In the genomic region with DNA sequence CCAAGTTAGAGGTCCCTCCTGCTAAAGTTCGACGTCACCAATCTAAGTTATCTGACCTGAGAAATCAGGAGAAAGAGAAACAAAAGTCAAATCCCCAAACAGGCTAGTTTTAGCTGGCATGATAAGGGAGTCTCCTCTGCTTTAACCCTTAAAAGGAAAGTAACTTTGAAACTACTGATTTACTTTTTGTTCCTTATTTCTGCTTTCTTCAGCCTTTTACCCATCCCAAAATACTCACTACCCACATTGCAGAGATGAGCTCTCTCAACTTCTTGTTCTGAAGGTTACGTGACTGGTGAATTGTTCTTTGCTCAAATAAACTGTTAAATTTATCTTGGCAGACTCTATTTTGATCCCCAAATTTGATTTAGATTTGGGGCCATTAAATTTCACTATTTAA, we compare ENCODE assay signal across 25 cellular contexts. TPM values are rescaled to one million over a fixed set of nuclear protein-coding genes. Genes with fewer than 3 reads are reported as not detected.
DNase-seq lines count a peak whose midpoint lies in the region; ATAC-seq, FAIRE-seq and TF ChIP-seq lines count a peak whose summit lies in the region.
"Had no signal": no experiment of that assay in that cellular context is flagged by ENCODE, and none has a peak within 500 bp of the region (broad histone marks: within the 10 kb centered on the region; RNA-seq: fewer than 3 reads in every experiment).

No MANE protein-coding gene starts in this region.

- no peak for DNase-seq in GM12891 (ENCODE audit: insufficient read length, low spot score)
- no peak for DNase-seq in GM12878 (ENCODE audit: low read depth, low spot score)
- no peak for DNase-seq in activated CD4-positive, alpha-beta T cell treated with anti-CD3 and anti-CD28 coated beads, Interleukin-2, amount 10 ng/mL, durations not matched to agents 7 days and 5 days
- no peak for DNase-seq in NCI-H187 (lab: John Stamatoyannopoulos, UW)
- DNase-seq: activated naive CD4-positive, alpha-beta T cell treated with anti-CD3 and anti-CD28 coated beads, Interleukin-2, amount 50 U/mL, for 16 hours; activated T-cell treated with anti-CD3 and anti-CD28 coated beads, Interleukin-2, amount 50 U/mL, for 48 hours; DMS79; dorsolateral prefrontal cortex; heart right ventricle; left cardiac atrium; MG63; NCI-H2171 treated with DMSO at 0.1 percent for 48 hours; NCI-H526 treated with DMSO at 0.1 percent for 48 hours; nucleus accumbens; small intestine; stimulated activated CD4-positive, alpha-beta T cell treated with anti-CD3 and anti-CD28 coated beads, Interleukin-2, amount 100 ng/mL, for 24 hours; stimulated activated naive CD4-positive, alpha-beta T cell treated with Interleukin-2 at 50 U/mL for 16 hours had no signal

- RAD21 ChIA-PET in GM12878 (lab: Charles Lee; ENCODE audit: unreplicated experiment): no interaction called here

- no peak overlapping the region for H3K9ac ChIP-seq in GM12878 (ENCODE audit: control insufficient read depth, insufficient read depth, low read length)

- FAIRE-seq in GM12891 (lab: Jason Lieb, UNC) (peak; percentile 28), GM12878 (lab: Jason Lieb, UNC) (peak; percentile 74)
- FAIRE-seq: astrocyte, small intestine had no signal

- peaks cover 16% of the 10 kb centered on the region for H3K36me3 Mint-ChIP-seq in activated CD4-positive, alpha-beta T cell treated with anti-CD3 and anti-CD28 coated beads, Interleukin-2, amount 10 ng/mL, durations not matched to agents 7 days and 5 days (ENCODE audit: low read depth)

- in situ Hi-C loops in GM12878 (cut with MboI): no loop called here

- H3K27ac ChIP-seq in GM12878 (ENCODE audit: control insufficient read depth, insufficient read depth): no peak overlapping the region
- H3K27ac ChIP-seq: epithelial cell of prostate, heart right ventricle had no signal

- CTCF ChIA-PET in GM12878 (lab: Yijun Ruan, JAX): interaction anchor here (0.9 kb wide), 2 partner anchors 40 to 43 kb away, joined by 3 to 4 read pairs; a partner anchor contains a TSS
- CTCF ChIA-PET in activated CD4-positive, alpha-beta T cell treated with anti-CD3 and anti-CD28 coated beads, Interleukin-2, amount 10 ng/mL, durations not matched to agents 7 days and 5 days (lab: Charles Lee): no interaction called here

- no TSS peak for BruUV-seq in GM12878 (replicated peaks; lab: Mats Ljungman, UMichigan)

- H3K4me2 ChIP-seq in GM12878 (ENCODE audit: control insufficient read depth, insufficient read depth): 0 out of 2 replicates have a peak overlapping the region, but pooled peaks have one; percentile 5

- no peaks in the 10 kb centered on the region; a peak in 1 of 4 replicates for H3K36me3 ChIP-seq in GM12878 (ENCODE audit: control insufficient read depth in 2 of 2, insufficient read depth in 2 of 2, low read length in 1 of 2)

- intact Hi-C loops in GM12878 (cut with micrococcal nuclease; ENCODE audit: unreplicated experiment): no loop called here

- H3K4me1 ChIP-seq in GM12878 (ENCODE audit: control insufficient read depth, insufficient read depth, low read length): no peaks in the 10 kb centered on the region

- POLR2A ChIA-PET in GM12878 (lab: Charles Lee): no interaction called here
- POLR2A ChIA-PET in activated CD4-positive, alpha-beta T cell treated with anti-CD3 and anti-CD28 coated beads, Interleukin-2, amount 10 ng/mL, durations not matched to agents 7 days and 5 days (lab: Charles Lee): no interaction called here

- no peaks in the 10 kb centered on the region; the same call in none of the 2 replicates for H3K79me2 ChIP-seq in GM12878 (ENCODE audit: control insufficient read depth, insufficient read depth, low read length)

- H3K9me3 Mint-ChIP-seq in activated CD4-positive, alpha-beta T cell treated with anti-CD3 and anti-CD28 coated beads, Interleukin-2, amount 10 ng/mL, durations not matched to agents 7 days and 5 days: no peaks in the 10 kb centered on the region
- H3K9me3 Mint-ChIP-seq: central memory CD8-positive, alpha-beta T cell had no signal

- 77% methylated on average over 3 of the region's 3 CpGs for WGBS in GM12878 (ENCODE audit: insufficient coverage, insufficient replicate concordance, low lambda C conversion rate, missing lambda C conversion rate)

- SMC1A ChIA-PET in GM12878 (lab: Charles Lee; ENCODE audit: uncharacterized antibody, unreplicated experiment): interaction anchor here (2.1 kb wide), 1 partner anchor 10 kb away, joined by 9 read pairs; no protein-coding TSS in a partner anchor

- H3K9me3 ChIP-seq in GM12878 (replicated peaks; ENCODE audit: control insufficient read depth, insufficient read depth, low read length): no peaks in the 10 kb centered on the region; the same call in 2 of the 3 replicates
- H3K9me3 ChIP-seq: heart right ventricle, MG63 had no signal

- no peaks in the 10 kb centered on the region for H4K20me1 ChIP-seq in GM12878 (ENCODE audit: control insufficient read depth, insufficient read depth)

- no peak for TF ChIP-seq CTCF in GM12878 (IDR thresholded peaks at IDR 0.05 in 2 of 3, conservative IDR thresholded peaks at IDR 0.05 in 1 of 3; ENCODE audit: control insufficient read depth in 2 of 3, extremely low read depth in 1 of 3, insufficient read depth in 1 of 3, low read depth in 3 of 3, low read length in 3 of 3)

- TF ChIP-seq EP300 in GM12878 (IDR thresholded peaks at IDR 0.05; ENCODE audit: borderline replicate concordance in 1 of 2, control insufficient read depth in 1 of 2, low read depth in 2 of 2, low read length in 2 of 2): no peak

- no peak for TF ChIP-seq POLR2A in GM12891 (IDR thresholded peaks at IDR 0.05; ENCODE audit: low read depth, low read length)
- TF ChIP-seq POLR2A in GM12878 (IDR thresholded peaks at IDR 0.05; ENCODE audit: low read depth, low read length): no peak

- H3K4me3 Mint-ChIP-seq in activated CD4-positive, alpha-beta T cell treated with anti-CD3 and anti-CD28 coated beads, Interleukin-2, amount 10 ng/mL, durations not matched to agents 7 days and 5 days: no peak overlapping the region
- H3K4me3 Mint-ChIP-seq: central memory CD8-positive, alpha-beta T cell had no signal

- no peak overlapping the region for H3K27ac Mint-ChIP-seq in activated CD4-positive, alpha-beta T cell treated with anti-CD3 and anti-CD28 coated beads, Interleukin-2, amount 10 ng/mL, durations not matched to agents 7 days and 5 days

- peaks cover 3% of the 10 kb centered on the region for H3K4me1 Mint-ChIP-seq in activated CD4-positive, alpha-beta T cell treated with anti-CD3 and anti-CD28 coated beads, Interleukin-2, amount 10 ng/mL, durations not matched to agents 7 days and 5 days

- H3K27me3 Mint-ChIP-seq in activated CD4-positive, alpha-beta T cell treated with anti-CD3 and anti-CD28 coated beads, Interleukin-2, amount 10 ng/mL, durations not matched to agents 7 days and 5 days: no peaks in the 10 kb centered on the region
- H3K27me3 Mint-ChIP-seq: central memory CD8-positive, alpha-beta T cell had no signal

- TF ChIP-seq RAD21 in GM12878 (IDR thresholded peaks at IDR 0.05; ENCODE audit: insufficient read depth, low read depth, low read length): no peak

- peak; percentile 63 for ATAC-seq in GM19351 (IDR thresholded peaks at IDR 0.05; ENCODE audit: unreplicated experiment)
- ATAC-seq in HG03342 (IDR thresholded peaks at IDR 0.05; ENCODE audit: unreplicated experiment): peak; percentile 53
- peak; percentile 30; the same call in 1 of the 3 replicates for ATAC-seq in GM12878
- ATAC-seq in GM21390 (IDR thresholded peaks at IDR 0.05; ENCODE audit: unreplicated experiment): no peak
- ATAC-seq: activated CD4-positive, CD25-positive, alpha-beta regulatory T cell treated with anti-CD3 and anti-CD28 coated beads, Interleukin-2, amount 50 U/mL, for 24 hours; heart right ventricle; left cardiac atrium; Right ventricle myocardium inferior had no signal

- H2AFZ ChIP-seq in GM12878 (ENCODE audit: control insufficient read depth, low read depth, low read length): no peak overlapping the region

- H3K4me3 ChIP-seq in GM12878: no peak overlapping the region
- H3K4me3 ChIP-seq: dorsolateral prefrontal cortex, heart right ventricle, MG63 had no signal

- H3K27me3 ChIP-seq in GM12878 (replicated peaks in 1 of 2; ENCODE audit: control insufficient read depth in 2 of 2, insufficient read depth in 2 of 2, low read length in 1 of 2): no peaks in the 10 kb centered on the region
- H3K27me3 ChIP-seq: dorsolateral prefrontal cortex, heart right ventricle, MG63 had no signal

RNA-seq across cellular contexts. Expression of a gene that starts 40.0 kb away (rescaled TPM):
- 14.7 TPM for polyA plus RNA-seq in GM12891 (2012; ENCODE audit: low read depth, missing spikeins)
- total RNA-seq in GM12878 (2013; cell fraction: nucleolus; rRNA removed): 73.7 and 80.7 TPM in 2 replicates
- 27.8 and 28.1 TPM in 2 replicates for total RNA-seq in GM12878 (2014; rRNA removed)
- 20.8 and 21.1 TPM in 2 replicates for total RNA-seq in GM12878 (2014; rRNA removed; fragmentation: Illumina TruSeq; extraction: Trizol)
- 41.6 and 45.8 TPM in 2 replicates for total RNA-seq in GM12878 (2021)
- 22.9 TPM for polyA plus RNA-seq in GM12878 (2011; ENCODE audit: low read depth)
- 24.2 and 24.4 TPM in 2 replicates for polyA plus RNA-seq in GM12878 (2011; rRNA removed)
- polyA plus RNA-seq in GM12878 (2011; cell fraction: cytosol; rRNA removed): 13.1 and 20.3 TPM in 2 replicates
- polyA plus RNA-seq in GM12878 (2011; cell fraction: nucleus; rRNA removed): 19.6 and 20.0 TPM in 2 replicates
- polyA plus RNA-seq in GM12878 (2012): 17.8 and 20.4 TPM in 2 replicates
- polyA plus RNA-seq in GM12878 (2014; fragmentation: Illumina TruSeq; extraction: Trizol): 19.3 and 22.6 TPM in 2 replicates
- polyA plus RNA-seq in GM12878 (2014; fragmentation: Nextera tagmentation; extraction: Ambion mirVana): 10 to 100 TPM in 1 of 2 experiments, 1 to 10 TPM in 1; 4.5 to 10.5 TPM
- polyA plus RNA-seq in GM12878 (2014; rRNA removed): 16.3 and 16.6 TPM in 2 replicates
- polyA plus RNA-seq in GM12878 (2016; fragmentation: Nextera tagmentation; extraction: Ambion mirVana): 10 to 100 TPM; 18.4 to 21.0 TPM
- polyA minus RNA-seq in GM12878 (2011; rRNA and poly(A)+ RNA removed): 39.1 and 41.3 TPM in 2 replicates
- polyA minus RNA-seq in GM12878 (2011; cell fraction: cytosol; rRNA and poly(A)+ RNA removed): 9.4 and 9.8 TPM in 2 replicates
- 16.7 and 26.9 TPM in 2 replicates for polyA minus RNA-seq in GM12878 (2011; cell fraction: nucleus; rRNA and poly(A)+ RNA removed)
- 10 to 100 TPM; 33.2 to 35.8 TPM for total RNA-seq in activated CD4-positive, alpha-beta T cell treated with anti-CD3 and anti-CD28 coated beads, Interleukin-2, amount 10 ng/mL, durations not matched to agents 7 days and 5 days

RNA-seq across cellular contexts. Expression of a gene that starts 45.1 kb away (rescaled TPM):
- polyA plus RNA-seq in GM12891 (2012; ENCODE audit: low read depth, missing spikeins): 117 TPM
- total RNA-seq in GM12878 (2013; cell fraction: nucleolus; rRNA removed): 27.2 and 32.2 TPM in 2 replicates
- total RNA-seq in GM12878 (2014; rRNA removed) (29.4 and 57.3 TPM in 2 replicates), GM12878 (2014; rRNA removed; fragmentation: Illumina TruSeq; extraction: Trizol) (75.0 and 76.7 TPM in 2 replicates), GM12878 (2021) (88.0 and 91.8 TPM in 2 replicates)
- polyA plus RNA-seq in GM12878 (2011; ENCODE audit: low read depth): 325 TPM
- polyA plus RNA-seq in GM12878 (2011; rRNA removed) (96.1 and 232 TPM in 2 replicates), GM12878 (2014; fragmentation: Illumina TruSeq; extraction: Trizol) (194 and 262 TPM in 2 replicates), GM12878 (2014; fragmentation: Nextera tagmentation; extraction: Ambion mirVana) (100 to 1,000 TPM; 494 to 538 TPM), GM12878 (2014; rRNA removed) (70.1 and 76.7 TPM in 2 replicates), GM12878 (2016; fragmentation: Nextera tagmentation; extraction: Ambion mirVana) (100 to 1,000 TPM; 435 to 449 TPM)
- 12.2 and 21.6 TPM in 2 replicates for polyA plus RNA-seq in GM12878 (2011; cell fraction: cytosol; rRNA removed)
- 14.5 and 21.3 TPM in 2 replicates for polyA plus RNA-seq in GM12878 (2011; cell fraction: nucleus; rRNA removed)
- 73.6 and 109 TPM in 2 replicates for polyA plus RNA-seq in GM12878 (2012)
- 10.8 and 17.0 TPM in 2 replicates for polyA minus RNA-seq in GM12878 (2011; rRNA and poly(A)+ RNA removed)
- 5.9 and 9.8 TPM in 2 replicates for polyA minus RNA-seq in GM12878 (2011; cell fraction: cytosol; rRNA and poly(A)+ RNA removed)
- polyA minus RNA-seq in GM12878 (2011; cell fraction: nucleus; rRNA and poly(A)+ RNA removed): 17.9 and 26.0 TPM in 2 replicates
- total RNA-seq in activated CD4-positive, alpha-beta T cell treated with anti-CD3 and anti-CD28 coated beads, Interleukin-2, amount 10 ng/mL, durations not matched to agents 7 days and 5 days: 10 to 100 TPM; 76.7 to 79.1 TPM
